ENCODE assay signal across 23 cellular contexts in genomic region chr1:18147672-18148071, GRCh38.
"Had no signal": no experiment of that assay in that cellular context is flagged by ENCODE, and none has a peak within 500 bp of the region (broad histone marks: within the 10 kb centered on the region; RNA-seq: fewer than 3 reads in every experiment).

No MANE protein-coding gene starts in this region.

- DNase-seq: colonic mucosa; cortex of kidney; dermis blood vessel endothelial cell; dorsolateral prefrontal cortex; effector CD4-positive, alpha-beta T cell; effector CD8-positive, alpha-beta T cell; effector memory CD4-positive, alpha-beta T cell; effector memory CD8-positive, alpha-beta T cell; endodermal cell; erythroblast; esophagus squamous epithelium; foreskin fibroblast; foreskin keratinocyte; foreskin melanocyte; gastrocnemius medialis; glutamatergic neuron; head of caudate nucleus; heart left ventricle; heart right ventricle had no signal

- H3K4me3 ChIP-seq: colonic mucosa, coronary artery, dorsolateral prefrontal cortex, esophagus muscularis mucosa, esophagus squamous epithelium, gastrocnemius medialis, gastroesophageal sphincter, heart left ventricle, heart right ventricle had no signal

- H3K4me1 ChIP-seq: colonic mucosa, esophagus muscularis mucosa, esophagus squamous epithelium, foreskin keratinocyte, gastrocnemius medialis, gastroesophageal sphincter, heart right ventricle had no signal

- H3K27ac ChIP-seq: colonic mucosa, coronary artery, epithelial cell of prostate, esophagus muscularis mucosa, esophagus squamous epithelium, foreskin keratinocyte, gastrocnemius medialis, gastroesophageal sphincter, heart left ventricle, heart right ventricle had no signal

- H3K36me3 ChIP-seq: colonic mucosa, esophagus muscularis mucosa, esophagus squamous epithelium, gastrocnemius medialis, gastroesophageal sphincter, heart left ventricle, heart right ventricle had no signal

- H3K9me3 ChIP-seq: colonic mucosa, esophagus muscularis mucosa, esophagus squamous epithelium, gastrocnemius medialis, gastroesophageal sphincter, heart left ventricle, heart right ventricle had no signal
